ENCODE assay signal across 17 cellular contexts in genomic region chr1:53218201-53218600, GRCh38. TPM values are rescaled to one million over a fixed set of nuclear protein-coding genes. Genes with fewer than 3 reads are reported as not detected.
DNase-seq lines count a peak whose midpoint lies in the region; ATAC-seq and TF ChIP-seq lines count a peak whose summit lies in the region.
"Had no signal": no experiment of that assay in that cellular context is flagged by ENCODE, and none has a peak within 500 bp of the region (broad histone marks: within the 10 kb centered on the region; RNA-seq: fewer than 3 reads in every experiment).

No MANE protein-coding gene starts in this region.

- CTCF ChIA-PET in Caco-2 (lab: Charles Lee), result no interaction called here

- H3K27ac Mint-ChIP-seq in T-helper 1 cell treated with Interleukin-12 subunit alpha and Interleukin-12 subunit beta and Interleukin-4 antibody, amounts not matched to agents 30 μg/mL and 1 μg/mL, for 36 hours, result no peak overlapping the region
- H3K27ac Mint-ChIP-seq in Caco-2 (ENCODE audit: unreplicated experiment), result no peak overlapping the region
- H3K27ac Mint-ChIP-seq in effector memory CD8-positive, alpha-beta T cell, result peak overlapping the region; percentile 60 to 98
- H3K27ac Mint-ChIP-seq in nephron, result peak overlapping the region; percentile 85 to 99 (median 99)

- no peaks in the 10 kb centered on the region for H3K9me3 Mint-ChIP-seq in T-helper 1 cell treated with Interleukin-12 subunit alpha and Interleukin-12 subunit beta and Interleukin-4 antibody, amounts not matched to agents 30 μg/mL and 1 μg/mL, for 36 hours
- no peaks in the 10 kb centered on the region for H3K9me3 Mint-ChIP-seq in Caco-2 (ENCODE audit: unreplicated experiment)
- no peaks in the 10 kb centered on the region for H3K9me3 Mint-ChIP-seq in effector memory CD8-positive, alpha-beta T cell
- no peaks in the 10 kb centered on the region for H3K9me3 Mint-ChIP-seq in nephron

- TF ChIP-seq CTCF in Caco-2 (IDR thresholded peaks at IDR 0.05; ENCODE audit: insufficient read depth in 1 of 2, low read depth in 1 of 2, low read length in 1 of 2, severe bottlenecking in 1 of 2, unreplicated experiment in 1 of 2) (no peak), nephron (IDR thresholded peaks at IDR 0.05; ENCODE audit: unreplicated experiment in 3 of 3) (no peak)

- no peaks in the 10 kb centered on the region for H3K4me1 ChIP-seq in Caco-2

- H3K9me3 ChIP-seq in Caco-2, result no peaks in the 10 kb centered on the region
- H3K9me3 ChIP-seq: BLaER1 had no signal

- H3K36me3 Mint-ChIP-seq in T-helper 1 cell treated with Interleukin-12 subunit alpha and Interleukin-12 subunit beta and Interleukin-4 antibody, amounts not matched to agents 30 μg/mL and 1 μg/mL, for 36 hours (ENCODE audit: low read depth), result peaks cover 12% of the 10 kb centered on the region
- H3K36me3 Mint-ChIP-seq in Caco-2 (ENCODE audit: insufficient read depth, unreplicated experiment) (peaks cover 27% of the 10 kb centered on the region), nephron (ENCODE audit: low read depth) (peaks cover 31% of the 10 kb centered on the region)
- H3K36me3 Mint-ChIP-seq in effector memory CD8-positive, alpha-beta T cell (ENCODE audit: insufficient read depth), result peaks cover 29% of the 10 kb centered on the region

- H3K27me3 ChIP-seq in Caco-2 (replicated peaks; ENCODE audit: control insufficient read depth, insufficient read depth, low read length), result no peaks in the 10 kb centered on the region
- H3K27me3 ChIP-seq: BLaER1 had no signal

- no peak overlapping the region for H3K4me3 ChIP-seq in Caco-2 (ENCODE audit: low read depth, low read length)
- H3K4me3 ChIP-seq: BLaER1 had no signal

- H3K4me1 Mint-ChIP-seq in T-helper 1 cell treated with Interleukin-12 subunit alpha and Interleukin-12 subunit beta and Interleukin-4 antibody, amounts not matched to agents 30 μg/mL and 1 μg/mL, for 36 hours (ENCODE audit: low read depth), result peaks cover 24% of the 10 kb centered on the region
- no peaks in the 10 kb centered on the region for H3K4me1 Mint-ChIP-seq in Caco-2 (ENCODE audit: low read depth, unreplicated experiment)
- peaks cover 14 to 22% of the 10 kb centered on the region in 2 donors for H3K4me1 Mint-ChIP-seq in effector memory CD8-positive, alpha-beta T cell (ENCODE audit: low read depth in 2 of 2)
- H3K4me1 Mint-ChIP-seq in nephron, result peaks cover 19% of the 10 kb centered on the region

- no peak for ATAC-seq in effector memory CD8-positive, alpha-beta T cell (replicated peaks)
- ATAC-seq in GM18909 (IDR thresholded peaks at IDR 0.05; ENCODE audit: poor library complexity, unreplicated experiment) (no peak), HG02623 (IDR thresholded peaks at IDR 0.05; ENCODE audit: unreplicated experiment) (no peak)
- ATAC-seq: Panc1, Right ventricle myocardium inferior had no signal

- peak overlapping the region; percentile 34 for H3K4me3 Mint-ChIP-seq in T-helper 1 cell treated with Interleukin-12 subunit alpha and Interleukin-12 subunit beta and Interleukin-4 antibody, amounts not matched to agents 30 μg/mL and 1 μg/mL, for 36 hours
- H3K4me3 Mint-ChIP-seq in Caco-2 (ENCODE audit: unreplicated experiment) (peak overlapping the region; percentile 16), nephron (peak overlapping the region; percentile 91 to 98 (median 92))
- no peak overlapping the region for H3K4me3 Mint-ChIP-seq in effector memory CD8-positive, alpha-beta T cell

- intact Hi-C loops in Caco-2 (cut with micrococcal nuclease; ENCODE audit: unreplicated experiment), result no loop called here

- no TSS peak for BruUV-seq in Caco-2 (replicated peaks; lab: Mats Ljungman, UMichigan)

- DNase-seq in T-helper 1 cell, result no peak
- no peak for DNase-seq in Caco-2
- DNase-seq in effector memory CD8-positive, alpha-beta T cell, result no peak
- DNase-seq in NCI-H774 (lab: John Stamatoyannopoulos, UW), result no peak
- DNase-seq: H7, Karpas-422, NCI-H1105 treated with DMSO at 0.1 percent for 48 hours, NCI-H1930, NCI-H2171 treated with DMSO at 0.1 percent for 48 hours, NCI-H510A had no signal

- peaks cover 2% of the 10 kb centered on the region; the same call in 1 of the 2 replicates for H3K36me3 ChIP-seq in Caco-2 (ENCODE audit: control insufficient read depth, insufficient read depth, low read length)

- POLR2A ChIA-PET in Caco-2 (lab: Charles Lee), result no interaction called here

- no peaks in the 10 kb centered on the region for H3K27me3 Mint-ChIP-seq in T-helper 1 cell treated with Interleukin-12 subunit alpha and Interleukin-12 subunit beta and Interleukin-4 antibody, amounts not matched to agents 30 μg/mL and 1 μg/mL, for 36 hours (ENCODE audit: low read depth)
- H3K27me3 Mint-ChIP-seq in Caco-2 (ENCODE audit: insufficient read depth, unreplicated experiment) (no peaks in the 10 kb centered on the region), nephron (ENCODE audit: low read depth) (no peaks in the 10 kb centered on the region)
- H3K27me3 Mint-ChIP-seq in effector memory CD8-positive, alpha-beta T cell, result no peaks in the 10 kb centered on the region

RNA-seq across cellular contexts. Expression of gene CZIB, which starts 2.2 kb away (rescaled TPM):
- total RNA-seq in Caco-2 (2022), result 36.0 and 42.6 TPM in 2 replicates

RNA-seq across cellular contexts. Expression of gene MAGOH, which starts 20.1 kb away (rescaled TPM):
- 74.2 and 77.0 TPM in 2 replicates for total RNA-seq in Caco-2 (2022)

RNA-seq across cellular contexts. Expression of gene CPT2, which starts 21.6 kb away (rescaled TPM):
- total RNA-seq in Caco-2 (2022), result 12.5 and 14.4 TPM in 2 replicates

Comparison
In these comparisons a context has a peak if more than half of its experiments do, and no peak if none do; other contexts are left out.
1. H3K27ac Mint-ChIP-seq: peak in effector memory CD8-positive, alpha-beta T cell (2 of 2) and nephron (3 of 3); none in T-helper 1 cell treated with Interleukin-12 subunit alpha and Interleukin-12 subunit beta and Interleukin-4 antibody, amounts not matched to agents 30 μg/mL and 1 μg/mL, for 36 hours (single experiment) and Caco-2 (single experiment).
2. H3K4me3 Mint-ChIP-seq: peak in T-helper 1 cell treated with Interleukin-12 subunit alpha and Interleukin-12 subunit beta and Interleukin-4 antibody, amounts not matched to agents 30 μg/mL and 1 μg/mL, for 36 hours (single experiment), Caco-2 (single experiment) and nephron (3 of 3); none in effector memory CD8-positive, alpha-beta T cell (0 of 2).